In genomic region chr5:73948720-73949119, GRCh38 we compare ENCODE assay signal across 17 cellular contexts.
DNase-seq lines count a peak whose midpoint lies in the region; ATAC-seq and TF ChIP-seq lines count a peak whose summit lies in the region.
"Had no signal": no experiment of that assay in that cellular context is flagged by ENCODE, and none has a peak within 500 bp of the region (broad histone marks: within the 10 kb centered on the region; RNA-seq: fewer than 3 reads in every experiment).

No MANE protein-coding gene starts in this region.

- no peak for TF ChIP-seq CTCF in mammary epithelial cell (conservative IDR thresholded peaks at IDR 0.05 in 1 of 2, IDR thresholded peaks at IDR 0.05 in 1 of 2; ENCODE audit: extremely low read depth in 1 of 2, insufficient read depth in 1 of 2, low read depth in 1 of 2, low read length in 2 of 2)
- no peak for TF ChIP-seq CTCF in liver (IDR thresholded peaks at IDR 0.05; ENCODE audit: low read depth, low read length, missing input control)

- no peak for TF ChIP-seq RAD21 in liver (IDR thresholded peaks at IDR 0.05)

- H3K27me3 ChIP-seq in mammary epithelial cell (ENCODE audit: insufficient read depth, low read length) (no peaks in the 10 kb centered on the region), liver (ENCODE audit: control insufficient read depth in 4 of 4, insufficient read depth in 4 of 4, low read length in 3 of 4) (no peaks in the 10 kb centered on the region)

- peaks cover 5% of the 10 kb centered on the region for H3K27me3 Mint-ChIP-seq in activated T-cell treated with anti-CD3 and anti-CD28 coated beads, Interleukin-2, amount 50 U/mL, for 72 hours (ENCODE audit: low read depth)

- H3K4me2 ChIP-seq in mammary epithelial cell (ENCODE audit: insufficient read depth, low read depth, low read length) = no peak overlapping the region

- H3K79me2 ChIP-seq in mammary epithelial cell (ENCODE audit: insufficient read depth, low read length) = no peaks in the 10 kb centered on the region

- BruUV-seq in mammary epithelial cell (replicated peaks; lab: Mats Ljungman, UMichigan) = no TSS peak

- no peaks in the 10 kb centered on the region for H3K4me1 Mint-ChIP-seq in activated T-cell treated with anti-CD3 and anti-CD28 coated beads, Interleukin-2, amount 50 U/mL, for 72 hours (ENCODE audit: low read depth)
- H3K4me1 Mint-ChIP-seq: CD4-positive, alpha-beta memory T cell; endodermal cell had no signal

- no peaks in the 10 kb centered on the region for H3K36me3 Mint-ChIP-seq in activated T-cell treated with anti-CD3 and anti-CD28 coated beads, Interleukin-2, amount 50 U/mL, for 72 hours (ENCODE audit: insufficient read depth in 2 of 2)
- H3K36me3 Mint-ChIP-seq: CD4-positive, alpha-beta memory T cell had no signal

- H3K9me3 Mint-ChIP-seq in activated T-cell treated with anti-CD3 and anti-CD28 coated beads, Interleukin-2, amount 50 U/mL, for 72 hours = peaks cover 2 to 4% of the 10 kb centered on the region in 2 donors
- H3K9me3 Mint-ChIP-seq: activated T-helper 2 cell treated with anti-CD3 and anti-CD28 coated beads, Interferon-gamma antibody, Interleukin-2, Interleukin-4, amounts not matched to agents 10 μg/mL and 5 μg/mL and 100 μg/mL, durations not matched to agents 14 hours and 24 hours and 36 hours; endodermal cell had no signal

- 45% methylated on average over 3 of the region's 3 CpGs for WGBS in mammary epithelial cell (ENCODE audit: low coverage, missing lambda C conversion rate)
- 46% methylated on average over 3 of the region's 3 CpGs for whole genome bisulfite sequencing in liver

- intact Hi-C loops in mammary epithelial cell (cut with micrococcal nuclease) = no loop called here

- no peak for ATAC-seq in GM19452 (IDR thresholded peaks at IDR 0.05; ENCODE audit: unreplicated experiment)
- ATAC-seq in activated T-cell treated with anti-CD3 and anti-CD28 coated beads, Interleukin-2, amount 50 U/mL, for 72 hours (replicated peaks in 1 of 2) = no peak

- H3K27ac Mint-ChIP-seq in activated T-cell treated with anti-CD3 and anti-CD28 coated beads, Interleukin-2, amount 50 U/mL, for 72 hours = no peak overlapping the region
- H3K27ac Mint-ChIP-seq: activated T-helper 2 cell treated with anti-CD3 and anti-CD28 coated beads, Interferon-gamma antibody, Interleukin-2, Interleukin-4, amounts not matched to agents 10 μg/mL and 5 μg/mL and 100 μg/mL, durations not matched to agents 14 hours and 24 hours and 36 hours; CD4-positive, alpha-beta memory T cell; endodermal cell had no signal

- no peaks in the 10 kb centered on the region for H3K9me3 ChIP-seq in mammary epithelial cell (replicated peaks; ENCODE audit: insufficient read depth, low read length)
- no peaks in the 10 kb centered on the region for H3K9me3 ChIP-seq in liver (ENCODE audit: control insufficient read depth in 4 of 4, low read length in 3 of 4)

- H3K36me3 ChIP-seq in mammary epithelial cell (ENCODE audit: insufficient read depth, low read length) (no peaks in the 10 kb centered on the region), liver (ENCODE audit: control insufficient read depth in 4 of 4, insufficient read depth in 3 of 4, low read depth in 1 of 4, low read length in 3 of 4) (no peaks in the 10 kb centered on the region)

- no peak overlapping the region for H3K9ac ChIP-seq in mammary epithelial cell (ENCODE audit: insufficient read depth, low read length)
- no peak overlapping the region for H3K9ac ChIP-seq in liver (ENCODE audit: low read depth in 1 of 2, low read length in 2 of 2)

- in situ Hi-C loops in Caki2 (cut with HindIII; ENCODE audit: low pct_unique_long_range_greater_than_20kb, low sequenced_read_pairs) (no loop called here), mammary epithelial cell (cut with MboI; ENCODE audit: low sequenced_read_pairs in 2 of 2) (no loop called here)

- no peaks in the 10 kb centered on the region for H4K20me1 ChIP-seq in mammary epithelial cell (ENCODE audit: insufficient read depth, low read length)

- dilution Hi-C loops in mammary epithelial cell (cut with HindIII; ENCODE audit: low sequenced_read_pairs) = no loop called here

- H3K27ac ChIP-seq in mammary epithelial cell (ENCODE audit: insufficient read depth, low read depth, low read length) (no peak overlapping the region), liver (ENCODE audit: low read depth in 1 of 2, low read length in 2 of 2) (no peak overlapping the region)

- H3K4me3 ChIP-seq in mammary epithelial cell (replicated peaks in 1 of 3; ENCODE audit: insufficient read depth in 1 of 3, low read depth in 2 of 3, low read length in 3 of 3) = no peak overlapping the region
- H3K4me3 ChIP-seq in liver (ENCODE audit: low read depth in 1 of 3, low read length in 3 of 3) = no peak overlapping the region

- H3K4me3 Mint-ChIP-seq in activated T-cell treated with anti-CD3 and anti-CD28 coated beads, Interleukin-2, amount 50 U/mL, for 72 hours = no peak overlapping the region
- H3K4me3 Mint-ChIP-seq: CD4-positive, alpha-beta memory T cell; endodermal cell had no signal

- peak overlapping the region; percentile 13 for H2AFZ ChIP-seq in mammary epithelial cell (ENCODE audit: low read depth, low read length)

- DNase-seq in Caki2 (ENCODE audit: low read depth) (peak; percentile 54), HT1080 (ENCODE audit: low read depth) (peak; percentile 18), mammary epithelial cell (peak; percentile 44), NCI-H2029 (lab: John Stamatoyannopoulos, UW) (no peak)
- no peak for DNase-seq in central memory CD4-positive, alpha-beta T cell
- no peak for DNase-seq in activated T-cell treated with anti-CD3 and anti-CD28 coated beads, Interleukin-2, amount 50 U/mL, for 72 hours
- DNase-seq: activated CD4-positive, alpha-beta T cell treated with anti-CD3 and anti-CD28 coated beads for 48 hours; CD4-positive, alpha-beta memory T cell; endodermal cell; KG1; NCI-H2107; occipital lobe; OCI-M1; T-helper 1 cell had no signal

- H3K4me1 ChIP-seq in mammary epithelial cell (ENCODE audit: insufficient read depth, low read length) = peaks cover 10% of the 10 kb centered on the region
- no peaks in the 10 kb centered on the region for H3K4me1 ChIP-seq in liver (ENCODE audit: control insufficient read depth in 4 of 4, insufficient read depth in 4 of 4, low read length in 3 of 4)

- CTCF ChIA-PET in mammary epithelial cell (lab: Charles Lee; ENCODE audit: low non-redundant PET) = no interaction called here

TF ChIP-seq in liver, 16 proteins besides CTCF, POLR2A, EP300 and RAD21:
- no peak for TF ChIP-seq NR2F2 (IDR thresholded peaks at IDR 0.05)
- peak; percentile 7 to 8 for TF ChIP-seq HNF4A (conservative IDR thresholded peaks at IDR 0.05)
- TF ChIP-seq ATF3 (IDR thresholded peaks at IDR 0.05) = peak; percentile 23

Comparison
In these comparisons a context has a peak if more than half of its experiments do, and no peak if none do; other contexts are left out.
1. DNase-seq: peak in Caki2 (single experiment), HT1080 (single experiment) and mammary epithelial cell (single experiment); none in central memory CD4-positive, alpha-beta T cell (single experiment), NCI-H2029 (single experiment) and activated T-cell treated with anti-CD3 and anti-CD28 coated beads, Interleukin-2, amount 50 U/mL, for 72 hours (0 of 2).